24 cellular contexts compared by ENCODE assay signal in genomic region chr4:86547140-86547539, GRCh38.
"Had no signal": no experiment of that assay in that cellular context is flagged by ENCODE, and none has a peak within 500 bp of the region (broad histone marks: within the 10 kb centered on the region; RNA-seq: fewer than 3 reads in every experiment).

No MANE protein-coding gene starts in this region.

- H3K27ac Mint-ChIP-seq: dendritic cell treated with granulocyte-macrophage colony-stimulating factor and Interleukin-4, amounts not matched to agents 40 ng/mL and 50 ng/mL, for 4 days; effector memory CD8-positive, alpha-beta T cell; endodermal cell; mesothelial cell of epicardium had no signal

- ATAC-seq: effector memory CD8-positive, alpha-beta T cell; esophagus mucosa; gastrocnemius medialis; heart right ventricle; left cardiac atrium; left lung; left ventricle myocardium superior; lower lobe of right lung; mucosa of descending colon had no signal

- H3K27me3 Mint-ChIP-seq: effector memory CD8-positive, alpha-beta T cell had no signal

- H3K9me3 ChIP-seq: colonic mucosa, esophagus squamous epithelium, gastrocnemius medialis, left lung, lower lobe of right lung, mucosa of descending colon had no signal

- H3K36me3 ChIP-seq: colonic mucosa, esophagus squamous epithelium, gastrocnemius medialis, heart right ventricle, left lung, lower lobe of right lung had no signal

- DNase-seq: colonic mucosa; cortex of kidney; effector CD8-positive, alpha-beta T cell; effector memory CD8-positive, alpha-beta T cell; endodermal cell; erythroblast; esophagus squamous epithelium; foreskin fibroblast; foreskin melanocyte; gastrocnemius medialis; glutamatergic neuron; head of caudate nucleus; heart right ventricle; hippocampal formation; left cardiac atrium; left ventricle myocardium superior; lower lobe of right lung; mesenchymal stem cell; mucosa of descending colon had no signal

- H3K4me1 ChIP-seq: colonic mucosa, gastrocnemius medialis, left lung had no signal

- H3K4me3 ChIP-seq: colonic mucosa, esophagus squamous epithelium, gastrocnemius medialis, heart right ventricle, left lung, lower lobe of right lung, mucosa of descending colon had no signal

- H3K4me3 Mint-ChIP-seq: dendritic cell treated with granulocyte-macrophage colony-stimulating factor and Interleukin-4, amounts not matched to agents 40 ng/mL and 50 ng/mL, for 4 days; effector memory CD8-positive, alpha-beta T cell; endodermal cell; mesothelial cell of epicardium had no signal

- H3K27me3 ChIP-seq: colonic mucosa, esophagus squamous epithelium, gastrocnemius medialis had no signal

- H3K27ac ChIP-seq: colonic mucosa, epithelial cell of prostate, esophagus squamous epithelium, gastrocnemius medialis, heart right ventricle, left lung, lower lobe of right lung had no signal
